Comparison of ENCODE assay signal across 8 cellular contexts in the genomic region with DNA sequence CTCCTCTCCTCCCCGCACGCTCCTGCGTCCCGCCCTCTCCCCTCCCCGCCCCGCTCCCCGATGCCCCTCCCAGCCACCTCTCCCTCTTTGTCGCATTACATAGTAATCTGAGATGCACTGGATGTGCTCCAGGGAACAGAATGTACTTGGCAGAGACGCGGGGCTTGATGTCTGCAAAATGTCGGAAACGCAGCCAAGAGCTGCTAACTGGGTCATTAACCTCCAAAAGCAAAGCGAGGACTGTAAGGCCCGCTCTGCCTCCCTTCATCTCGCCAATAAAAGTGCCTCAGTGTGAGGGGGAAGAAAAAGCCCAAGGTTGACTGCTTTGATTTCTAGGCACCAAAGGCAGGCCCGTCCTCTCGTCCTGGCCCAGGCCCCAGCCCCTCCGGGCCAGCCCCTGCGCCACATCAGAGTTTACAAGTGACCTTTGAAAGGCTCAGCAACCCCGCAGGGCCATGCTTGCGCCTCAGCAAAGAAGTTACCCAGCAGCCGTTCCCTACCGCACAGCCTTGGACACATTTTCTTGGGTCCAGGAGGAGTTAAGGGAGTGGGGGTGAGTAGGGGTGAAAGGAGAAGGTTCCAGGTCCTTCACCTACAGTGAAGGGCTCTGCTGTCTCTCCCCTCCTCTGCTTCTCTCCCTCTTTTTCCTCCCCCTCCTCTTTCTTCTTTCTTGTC.
DNase-seq lines count a peak whose midpoint lies in the region; ATAC-seq, FAIRE-seq and TF ChIP-seq lines count a peak whose summit lies in the region.

No MANE protein-coding gene starts in this region.

- H3K79me2 ChIP-seq in astrocyte (ENCODE audit: insufficient read depth, low read length), result no peaks in the 10 kb centered on the region

- TF ChIP-seq CTCF in astrocyte (IDR thresholded peaks at IDR 0.05; ENCODE audit: insufficient read depth, low read depth, low read length), result no peak
- TF ChIP-seq CTCF in CD8-positive, alpha-beta T cell (IDR thresholded peaks at IDR 0.05), result no peak

- peaks cover 33% of the 10 kb centered on the region for H3K4me1 ChIP-seq in astrocyte (ENCODE audit: insufficient read depth, low read length)
- H3K4me1 ChIP-seq in rectal smooth muscle tissue (ENCODE audit: control insufficient read depth, insufficient read depth, low read length), result peaks cover 29% of the 10 kb centered on the region
- peaks cover 3% of the 10 kb centered on the region for H3K4me1 ChIP-seq in CD8-positive, alpha-beta T cell (ENCODE audit: insufficient read depth, low read length)
- no peaks in the 10 kb centered on the region for H3K4me1 ChIP-seq in naive thymus-derived CD4-positive, alpha-beta T cell (ENCODE audit: control insufficient read depth in 2 of 2, insufficient read depth in 2 of 2, low read length in 2 of 2)

- no peaks in the 10 kb centered on the region for H3K27me3 Mint-ChIP-seq in astrocyte (ENCODE audit: low read depth, unreplicated experiment)
- H3K27me3 Mint-ChIP-seq in CD8-positive, alpha-beta T cell (ENCODE audit: low read depth), result peaks cover 11% of the 10 kb centered on the region
- peaks cover 4 to 22% (median 6%) of the 10 kb centered on the region in 5 donors for H3K27me3 Mint-ChIP-seq in naive thymus-derived CD4-positive, alpha-beta T cell

- peak overlapping the region; percentile 78 for H3K27ac Mint-ChIP-seq in astrocyte (ENCODE audit: unreplicated experiment)
- no peak overlapping the region for H3K27ac Mint-ChIP-seq in CD8-positive, alpha-beta T cell
- no peak overlapping the region for H3K27ac Mint-ChIP-seq in naive thymus-derived CD4-positive, alpha-beta T cell

- POLR2A ChIA-PET in CD8-positive, alpha-beta T cell (lab: Charles Lee), result no interaction called here
- POLR2A ChIA-PET in naive thymus-derived CD4-positive, alpha-beta T cell (lab: Charles Lee), result no interaction called here

- peak overlapping the region; percentile 84 for H3K4me2 ChIP-seq in astrocyte (ENCODE audit: low read length)

- peak overlapping the region; percentile 90 for H3K27ac ChIP-seq in astrocyte (ENCODE audit: low read depth, low read length)
- peak overlapping the region; percentile 97 for H3K27ac ChIP-seq in rectal smooth muscle tissue (ENCODE audit: low read depth, low read length)
- no peak overlapping the region for H3K27ac ChIP-seq in CD8-positive, alpha-beta T cell (ENCODE audit: low read depth, low read length)
- no peak overlapping the region for H3K27ac ChIP-seq in naive thymus-derived CD4-positive, alpha-beta T cell (ENCODE audit: low read depth, low read length)

- DNase-seq in DMS79 (lab: John Stamatoyannopoulos, UW), result peak; percentile 98
- peak; percentile 98 for DNase-seq in NCI-H2107 treated with DMSO at 0.1 percent for 48 hours (lab: John Stamatoyannopoulos, UW; ENCODE audit: unreplicated experiment)
- DNase-seq in astrocyte (ENCODE audit: low read depth), result peak; percentile 95
- DNase-seq in hepatic stellate cell (ENCODE audit: low spot score), result peak; percentile 84
- DNase-seq in CD8-positive, alpha-beta T cell, result no peak
- DNase-seq in naive thymus-derived CD4-positive, alpha-beta T cell, result no peak
- no peak for DNase-seq in NAMALWA (ENCODE audit: low spot score)

- H3K36me3 ChIP-seq in astrocyte (ENCODE audit: insufficient read depth, low read length) (no peaks in the 10 kb centered on the region), rectal smooth muscle tissue (ENCODE audit: control insufficient read depth, insufficient read depth, low read length) (no peaks in the 10 kb centered on the region)
- H3K36me3 ChIP-seq in CD8-positive, alpha-beta T cell (ENCODE audit: insufficient read depth, low read length), result no peaks in the 10 kb centered on the region
- H3K36me3 ChIP-seq in naive thymus-derived CD4-positive, alpha-beta T cell (ENCODE audit: control insufficient read depth in 2 of 3, insufficient read depth in 3 of 3, low read length in 3 of 3), result no peaks in the 10 kb centered on the region

- H3K4me3 ChIP-seq in astrocyte (ENCODE audit: insufficient read depth, low read depth, low read length), result peak overlapping the region; percentile 50
- H3K4me3 ChIP-seq in rectal smooth muscle tissue (ENCODE audit: low read length), result peak overlapping the region; percentile 59
- no peak overlapping the region for H3K4me3 ChIP-seq in CD8-positive, alpha-beta T cell (ENCODE audit: low read depth, low read length)
- H3K4me3 ChIP-seq in naive thymus-derived CD4-positive, alpha-beta T cell (ENCODE audit: low read length), result no peak overlapping the region

- peaks cover 2% of the 10 kb centered on the region for H3K9me3 Mint-ChIP-seq in astrocyte (ENCODE audit: unreplicated experiment)
- no peaks in the 10 kb centered on the region for H3K9me3 Mint-ChIP-seq in CD8-positive, alpha-beta T cell
- peaks cover 0 to 2% (median 0%) of the 10 kb centered on the region in 11 donors for H3K9me3 Mint-ChIP-seq in naive thymus-derived CD4-positive, alpha-beta T cell

- intact Hi-C loops in CD8-positive, alpha-beta T cell (cut with DNase I, micrococcal nuclease), result no loop called here
- intact Hi-C loops in naive thymus-derived CD4-positive, alpha-beta T cell (cut with micrococcal nuclease), result loop anchor here in 1 of 2 donors (2.0 kb wide), 1 partner anchor 31 kb away; no protein-coding TSS in a partner anchor

- peak overlapping the region; percentile 73 for H3K4me3 Mint-ChIP-seq in astrocyte (ENCODE audit: unreplicated experiment)
- no peak overlapping the region for H3K4me3 Mint-ChIP-seq in CD8-positive, alpha-beta T cell
- peak overlapping the region in 4 of 10 donors; percentile 4 to 53 (median 36) for H3K4me3 Mint-ChIP-seq in naive thymus-derived CD4-positive, alpha-beta T cell

- H3K27me3 ChIP-seq in astrocyte (ENCODE audit: insufficient read depth, low read length), result no peaks in the 10 kb centered on the region
- H3K27me3 ChIP-seq in rectal smooth muscle tissue (ENCODE audit: control insufficient read depth, insufficient read depth, low read length), result no peaks in the 10 kb centered on the region
- peaks cover 7% of the 10 kb centered on the region for H3K27me3 ChIP-seq in CD8-positive, alpha-beta T cell (ENCODE audit: insufficient read depth, low read length)
- no peaks in the 10 kb centered on the region for H3K27me3 ChIP-seq in naive thymus-derived CD4-positive, alpha-beta T cell (ENCODE audit: control insufficient read depth in 2 of 2, insufficient read depth in 2 of 2, low read length in 2 of 2)

- H4K20me1 ChIP-seq in astrocyte (ENCODE audit: insufficient read depth, low read length), result no peaks in the 10 kb centered on the region

- ATAC-seq in CD8-positive, alpha-beta T cell, result no peak
- no peak for ATAC-seq in naive thymus-derived CD4-positive, alpha-beta T cell

- peaks cover 33% of the 10 kb centered on the region for H3K4me1 Mint-ChIP-seq in astrocyte (ENCODE audit: low read depth, unreplicated experiment)
- H3K4me1 Mint-ChIP-seq in CD8-positive, alpha-beta T cell (ENCODE audit: low read depth), result no peaks in the 10 kb centered on the region
- peaks cover 0 to 24% (median 4%) of the 10 kb centered on the region in 7 donors for H3K4me1 Mint-ChIP-seq in naive thymus-derived CD4-positive, alpha-beta T cell

- no peaks in the 10 kb centered on the region for H3K9me3 ChIP-seq in astrocyte (ENCODE audit: insufficient read depth, low read depth, low read length)
- H3K9me3 ChIP-seq in CD8-positive, alpha-beta T cell (ENCODE audit: low read length), result no peaks in the 10 kb centered on the region
- H3K9me3 ChIP-seq in naive thymus-derived CD4-positive, alpha-beta T cell (ENCODE audit: control insufficient read depth in 2 of 3, low read length in 3 of 3), result no peaks in the 10 kb centered on the region

- no peak for FAIRE-seq in astrocyte (lab: Jason Lieb, UNC)

- H3K9ac ChIP-seq in astrocyte (ENCODE audit: low read length) (peak overlapping the region; percentile 81), rectal smooth muscle tissue (ENCODE audit: low read length) (no peak overlapping the region)

- H2AFZ ChIP-seq in astrocyte (ENCODE audit: low read depth, low read length), result peak overlapping the region; percentile 54

- peaks cover 11% of the 10 kb centered on the region for H3K36me3 Mint-ChIP-seq in astrocyte (ENCODE audit: low read depth, unreplicated experiment)
- H3K36me3 Mint-ChIP-seq in CD8-positive, alpha-beta T cell, result no peaks in the 10 kb centered on the region
- H3K36me3 Mint-ChIP-seq in naive thymus-derived CD4-positive, alpha-beta T cell, result no peaks in the 10 kb centered on the region

- CTCF ChIA-PET in CD8-positive, alpha-beta T cell (lab: Charles Lee), result interaction anchor here (1.9 to 5.7 kb wide), 2 partner anchors 7 to 1209 kb away, joined by 23 to 49 read pairs; no protein-coding TSS in a partner anchor
- CTCF ChIA-PET in naive thymus-derived CD4-positive, alpha-beta T cell (lab: Charles Lee), result interaction anchor here (0.6 to 1.7 kb wide), 2 partner anchors 1003 to 1208 kb away, joined by 4 to 5 read pairs; no protein-coding TSS in a partner anchor

Comparison
In these comparisons a context has a peak if more than half of its experiments do, and no peak if none do; other contexts are left out.
1. DNase-seq: peak in DMS79 (single experiment), NCI-H2107 treated with DMSO at 0.1 percent for 48 hours (single experiment), astrocyte (single experiment) and hepatic stellate cell (single experiment); none in CD8-positive, alpha-beta T cell (0 of 7), naive thymus-derived CD4-positive, alpha-beta T cell (0 of 9) and NAMALWA (single experiment).
2. H3K27ac ChIP-seq: peak in astrocyte (single experiment) and rectal smooth muscle tissue (single experiment); none in CD8-positive, alpha-beta T cell (single experiment) and naive thymus-derived CD4-positive, alpha-beta T cell (single experiment).
3. H3K4me3 ChIP-seq: peak in astrocyte (single experiment) and rectal smooth muscle tissue (single experiment); none in CD8-positive, alpha-beta T cell (single experiment) and naive thymus-derived CD4-positive, alpha-beta T cell (single experiment).